In the genomic region with DNA sequence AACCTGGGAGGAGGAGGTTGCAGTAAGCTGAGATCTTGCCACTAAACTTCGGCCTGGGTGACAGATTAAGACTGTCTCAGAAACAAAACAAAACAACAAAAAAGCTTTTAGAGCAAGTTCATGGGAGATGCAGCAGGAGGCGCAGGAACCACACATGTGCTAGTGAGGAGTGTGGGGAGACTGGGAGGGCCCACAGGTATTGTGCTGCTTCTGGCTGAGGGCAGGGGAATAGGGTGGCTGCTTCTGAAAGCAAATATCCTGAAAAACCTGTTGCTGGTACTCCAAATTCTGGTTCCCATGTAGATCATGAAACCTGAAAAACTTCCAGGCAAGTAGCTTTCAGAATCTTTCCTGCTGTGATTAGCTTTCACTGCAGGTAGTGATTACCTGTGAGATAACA, we compare ENCODE assay signal across 12 cellular contexts. TPM values are rescaled to one million over a fixed set of nuclear protein-coding genes. Genes with fewer than 3 reads are reported as not detected.
DNase-seq lines count a peak whose midpoint lies in the region; ATAC-seq, FAIRE-seq and TF ChIP-seq lines count a peak whose summit lies in the region.
"Had no signal": no experiment of that assay in that cellular context is flagged by ENCODE, and none has a peak within 500 bp of the region (broad histone marks: within the 10 kb centered on the region; RNA-seq: fewer than 3 reads in every experiment).

No MANE protein-coding gene starts in this region.

- TF ChIP-seq CTCF in HepG2 (CRISPR knock-in tag; IDR thresholded peaks at IDR 0.05) (peak; percentile 63), right lobe of liver (IDR thresholded peaks at IDR 0.05) (no peak), epithelial cell of proximal tubule (conservative IDR thresholded peaks at IDR 0.05; ENCODE audit: low read depth, low read length) (peak; percentile 54), upper lobe of right lung (IDR thresholded peaks at IDR 0.05) (peak; percentile 7)

- peaks cover 5% of the 10 kb centered on the region for H3K4me1 Mint-ChIP-seq in activated naive CD8-positive, alpha-beta T cell treated with anti-CD3 and anti-CD28 coated beads for 36 hours

- intact Hi-C loops in HepG2 (cut with micrococcal nuclease; ENCODE audit: unreplicated experiment), result no loop called here
- intact Hi-C loops in right lobe of liver (cut with DNase I), result no loop called here
- intact Hi-C loops in upper lobe of right lung (cut with DNase I), result no loop called here

- no peak overlapping the region for H3K9ac ChIP-seq in HepG2 (ENCODE audit: insufficient read depth, low read depth, low read length)

- no peak for TF ChIP-seq POLR2A in HepG2 (IDR thresholded peaks at IDR 0.05; ENCODE audit: insufficient read depth in 1 of 2, low read depth in 2 of 2, low read length in 2 of 2)
- no peak for TF ChIP-seq POLR2A in right lobe of liver (IDR thresholded peaks at IDR 0.05)

- DNase-seq in HepG2 (ENCODE audit: low spot score) (no peak), right lobe of liver (no peak), NCI-H69 (lab: John Stamatoyannopoulos, UW) (peak; percentile 32), epithelial cell of proximal tubule (ENCODE audit: low read depth) (no peak), upper lobe of right lung (no peak), 8988T (no peak)
- no peak for DNase-seq in activated naive CD8-positive, alpha-beta T cell treated with anti-CD3 and anti-CD28 coated beads for 36 hours
- DNase-seq: midbrain, NCI-H2081 treated with DMSO at 0.1 percent for 48 hours had no signal

- no peak for FAIRE-seq in HepG2 (lab: Jason Lieb, UNC)

- no peak overlapping the region for H3K27ac Mint-ChIP-seq in activated naive CD8-positive, alpha-beta T cell treated with anti-CD3 and anti-CD28 coated beads for 36 hours
- H3K27ac Mint-ChIP-seq: brain, CD14-positive monocyte had no signal

- TF ChIP-seq EP300 in HepG2 (IDR thresholded peaks at IDR 0.05; ENCODE audit: low read depth in 2 of 2, low read length in 2 of 2), result no peak
- TF ChIP-seq EP300 in HepG2 (CRISPR knock-in tag; IDR thresholded peaks at IDR 0.05; ENCODE audit: borderline replicate concordance), result no peak

- H3K79me2 ChIP-seq in HepG2 (ENCODE audit: insufficient read depth, low read length), result no peaks in the 10 kb centered on the region

- BruUV-seq in HepG2 (replicated peaks; lab: Mats Ljungman, UMichigan), result no TSS peak

- 64% methylated on average over 2 of the region's 2 CpGs for WGBS in HepG2 (ENCODE audit: low lambda C conversion rate)
- 61% methylated on average over 1 of the region's 2 CpGs for WGBS in right lobe of liver (ENCODE audit: insufficient coverage, low coverage, low lambda C conversion rate, missing lambda C conversion rate)

- H3K36me3 Mint-ChIP-seq in activated naive CD8-positive, alpha-beta T cell treated with anti-CD3 and anti-CD28 coated beads for 36 hours, result no peaks in the 10 kb centered on the region

- H3K9me3 ChIP-seq in HepG2 (ENCODE audit: low read length), result no peaks in the 10 kb centered on the region
- no peaks in the 10 kb centered on the region for H3K9me3 ChIP-seq in right lobe of liver
- H3K9me3 ChIP-seq in upper lobe of right lung, result no peaks in the 10 kb centered on the region

- H3K27me3 Mint-ChIP-seq in activated naive CD8-positive, alpha-beta T cell treated with anti-CD3 and anti-CD28 coated beads for 36 hours, result peaks cover 36% of the 10 kb centered on the region

- no peak overlapping the region for H3K4me3 Mint-ChIP-seq in activated naive CD8-positive, alpha-beta T cell treated with anti-CD3 and anti-CD28 coated beads for 36 hours
- H3K4me3 Mint-ChIP-seq: brain, CD14-positive monocyte had no signal

- peaks cover 4% of the 10 kb centered on the region in 2 experiments; a peak in 3 of 5 replicates for H3K36me3 ChIP-seq in HepG2 (replicated peaks in 1 of 2; ENCODE audit: control insufficient read depth in 1 of 2, insufficient read depth in 2 of 2, low read length in 2 of 2)
- no peaks in the 10 kb centered on the region for H3K36me3 ChIP-seq in right lobe of liver
- H3K36me3 ChIP-seq in upper lobe of right lung, result no peaks in the 10 kb centered on the region

- POLR2A ChIA-PET in HepG2 (lab: Yijun Ruan, JAX), result interaction anchor here (0.8 to 3.7 kb wide), 4 partner anchors 13 to 40 kb away, joined by 3 to 11 read pairs (median 4); no protein-coding TSS in a partner anchor

- H3K4me1 ChIP-seq in HepG2 (ENCODE audit: insufficient read depth, low read length) (peaks cover 25% of the 10 kb centered on the region), right lobe of liver (peaks cover 0 to 4% (median 0%) of the 10 kb centered on the region in 4 donors), upper lobe of right lung (no peaks in the 10 kb centered on the region)

- peak; percentile 42 for ATAC-seq in HepG2
- no peak for ATAC-seq in right lobe of liver
- peak; percentile 30 for ATAC-seq in upper lobe of right lung
- no peak for ATAC-seq in GM21515 (IDR thresholded peaks at IDR 0.05; ENCODE audit: unreplicated experiment)

- H3K27me3 ChIP-seq in HepG2 (ENCODE audit: control insufficient read depth in 1 of 2, insufficient read depth in 2 of 2, low read length in 2 of 2) (no peaks in the 10 kb centered on the region), right lobe of liver (no peaks in the 10 kb centered on the region), upper lobe of right lung (no peaks in the 10 kb centered on the region)

- CTCF ChIA-PET in HepG2 (lab: Yijun Ruan, JAX; ENCODE audit: low intra/inter-chr PET ratio, low total read pairs), result interaction anchor here (1.2 kb wide), 1 partner anchor 20 kb away, joined by 3 read pairs; no protein-coding TSS in a partner anchor

- no peaks in the 10 kb centered on the region for H4K20me1 ChIP-seq in HepG2 (ENCODE audit: insufficient read depth, low read length)

- no peaks in the 10 kb centered on the region for H3K9me3 Mint-ChIP-seq in activated naive CD8-positive, alpha-beta T cell treated with anti-CD3 and anti-CD28 coated beads for 36 hours

- H2AFZ ChIP-seq in HepG2 (ENCODE audit: low read length), result no peak overlapping the region

- H3K27ac ChIP-seq in HepG2 (ENCODE audit: extremely low read length, insufficient read depth, low read length) (no peak overlapping the region), right lobe of liver (no peak overlapping the region), upper lobe of right lung (no peak overlapping the region)

- H3K4me2 ChIP-seq in HepG2 (ENCODE audit: low read depth, low read length), result no peak overlapping the region

- peak; percentile 39; the same call in 1 of the 2 replicates for TF ChIP-seq RAD21 in HepG2 (CRISPR knock-in tag; IDR thresholded peaks at IDR 0.05)

- in situ Hi-C loops in HepG2 (cut with HindIII; ENCODE audit: extremely low pct_ligation_motif_present, low pct_unique_long_range_greater_than_20kb), result no loop called here

- H3K4me3 ChIP-seq in HepG2 (replicated peaks in 1 of 3; ENCODE audit: insufficient read depth in 1 of 3, low read depth in 2 of 3, low read length in 3 of 3) (no peak overlapping the region), right lobe of liver (no peak overlapping the region), epithelial cell of proximal tubule (ENCODE audit: low read depth, low read length) (no peak overlapping the region), upper lobe of right lung (no peak overlapping the region)

RNA-seq across cellular contexts. Expression of a gene that starts 22.1 kb away (rescaled TPM):
- total RNA-seq in HepG2 (2016; rRNA removed; fragmentation: Illumina TruSeq; extraction: Trizol), result 12.4 and 24.0 TPM in 2 replicates
- total RNA-seq in HepG2 (2016; cell fraction: cytosol; rRNA removed; fragmentation: Illumina TruSeq; extraction: Trizol; ENCODE audit: low read depth), result 8.5 and 10.2 TPM in 2 replicates
- 12.7 and 22.1 TPM in 2 replicates for total RNA-seq in HepG2 (2016; cell fraction: insoluble cytoplasmic fraction; rRNA removed; fragmentation: Illumina TruSeq; extraction: Trizol)
- total RNA-seq in HepG2 (2016; cell fraction: membrane; rRNA removed; fragmentation: Illumina TruSeq; extraction: Trizol), result 13.7 and 17.0 TPM in 2 replicates
- total RNA-seq in HepG2 (2016; cell fraction: nucleus; rRNA removed; fragmentation: Illumina TruSeq; extraction: Trizol), result 16.6 and 22.9 TPM in 2 replicates
- polyA plus RNA-seq in HepG2 (2011; rRNA removed), result 43.6 and 48.0 TPM in 2 replicates
- 34.1 and 42.7 TPM in 2 replicates for polyA plus RNA-seq in HepG2 (2011; cell fraction: cytosol; rRNA removed)
- 45.0 and 51.9 TPM in 2 replicates for polyA plus RNA-seq in HepG2 (2011; cell fraction: nucleus; rRNA removed)
- polyA plus RNA-seq in HepG2 (2012), result 24.1 and 31.2 TPM in 2 replicates
- polyA plus RNA-seq in HepG2 (2016; cell fraction: cytosol; fragmentation: Illumina TruSeq; extraction: Trizol; ENCODE audit: low read depth), result 3.8 and 5.0 TPM in 2 replicates
- 9.1 and 11.5 TPM in 2 replicates for polyA plus RNA-seq in HepG2 (2016; cell fraction: insoluble cytoplasmic fraction; fragmentation: Illumina TruSeq; extraction: Trizol; ENCODE audit: low read depth)
- polyA plus RNA-seq in HepG2 (2016; cell fraction: membrane; fragmentation: Illumina TruSeq; extraction: Trizol; ENCODE audit: low read depth), result 8.9 and 12.0 TPM in 2 replicates
- 23.9 and 24.2 TPM in 2 replicates for polyA plus RNA-seq in HepG2 (2016; cell fraction: nucleus; fragmentation: Illumina TruSeq; extraction: Trizol; ENCODE audit: insufficient read depth, low read depth)
- polyA minus RNA-seq in HepG2 (2011; rRNA and poly(A)+ RNA removed; ENCODE audit: low replicate concordance), result 189 and 236 TPM in 2 replicates
- polyA minus RNA-seq in HepG2 (2011; cell fraction: cytosol; rRNA and poly(A)+ RNA removed), result 48.4 and 49.0 TPM in 2 replicates
- 33.2 and 34.2 TPM in 2 replicates for polyA minus RNA-seq in HepG2 (2011; cell fraction: nucleus; rRNA and poly(A)+ RNA removed)
- 1 to 10 TPM; 1.1 to 2.9 (median 1.8) TPM for total RNA-seq in right lobe of liver
- total RNA-seq in epithelial cell of proximal tubule, result 2.8 and 6.4 TPM in 2 replicates
- total RNA-seq in upper lobe of right lung, result 22.6 TPM
- total RNA-seq in activated naive CD8-positive, alpha-beta T cell treated with anti-CD3 and anti-CD28 coated beads for 36 hours, result 1 to 10 TPM; 1.1 to 1.3 TPM

RNA-seq across cellular contexts. Expression of a gene that starts 37.1 kb away (rescaled TPM):
- total RNA-seq in HepG2 (2016; rRNA removed; fragmentation: Illumina TruSeq; extraction: Trizol), result 20.6 and 28.1 TPM in 2 replicates
- 2.9 and 4.8 TPM in 2 replicates for total RNA-seq in HepG2 (2016; cell fraction: cytosol; rRNA removed; fragmentation: Illumina TruSeq; extraction: Trizol; ENCODE audit: low read depth)
- 19.4 and 24.9 TPM in 2 replicates for total RNA-seq in HepG2 (2016; cell fraction: insoluble cytoplasmic fraction; rRNA removed; fragmentation: Illumina TruSeq; extraction: Trizol)
- 7.5 and 9.5 TPM in 2 replicates for total RNA-seq in HepG2 (2016; cell fraction: membrane; rRNA removed; fragmentation: Illumina TruSeq; extraction: Trizol)
- 20.1 and 24.6 TPM in 2 replicates for total RNA-seq in HepG2 (2016; cell fraction: nucleus; rRNA removed; fragmentation: Illumina TruSeq; extraction: Trizol)
- 15.1 and 16.2 TPM in 2 replicates for polyA plus RNA-seq in HepG2 (2011; rRNA removed)
- polyA plus RNA-seq in HepG2 (2011; cell fraction: cytosol; rRNA removed), result 7.0 and 9.8 TPM in 2 replicates
- polyA plus RNA-seq in HepG2 (2011; cell fraction: nucleus; rRNA removed), result 56.6 and 66.8 TPM in 2 replicates
- 26.5 TPM in 2 replicates for polyA plus RNA-seq in HepG2 (2012)
- polyA plus RNA-seq in HepG2 (2016; cell fraction: cytosol; fragmentation: Illumina TruSeq; extraction: Trizol; ENCODE audit: low read depth), result 2.1 and 2.5 TPM in 2 replicates
- polyA plus RNA-seq in HepG2 (2016; cell fraction: insoluble cytoplasmic fraction; fragmentation: Illumina TruSeq; extraction: Trizol; ENCODE audit: low read depth), result 15.7 and 22.2 TPM in 2 replicates
- 3.5 and 5.6 TPM in 2 replicates for polyA plus RNA-seq in HepG2 (2016; cell fraction: membrane; fragmentation: Illumina TruSeq; extraction: Trizol; ENCODE audit: low read depth)
- polyA plus RNA-seq in HepG2 (2016; cell fraction: nucleus; fragmentation: Illumina TruSeq; extraction: Trizol; ENCODE audit: insufficient read depth, low read depth), result 36.5 and 38.9 TPM in 2 replicates
- polyA minus RNA-seq in HepG2 (2011; rRNA and poly(A)+ RNA removed; ENCODE audit: low replicate concordance), result 24.4 and 46.4 TPM in 2 replicates
- polyA minus RNA-seq in HepG2 (2011; cell fraction: cytosol; rRNA and poly(A)+ RNA removed), result 13.8 and 16.5 TPM in 2 replicates
- 27.7 and 30.0 TPM in 2 replicates for polyA minus RNA-seq in HepG2 (2011; cell fraction: nucleus; rRNA and poly(A)+ RNA removed)
- total RNA-seq in right lobe of liver, result 10 to 100 TPM; 13.9 to 20.8 (median 17.9) TPM
- 46.4 and 70.8 TPM in 2 replicates for total RNA-seq in epithelial cell of proximal tubule
- 24.9 TPM for total RNA-seq in upper lobe of right lung
- 10 to 100 TPM; 57.3 to 61.1 TPM for total RNA-seq in activated naive CD8-positive, alpha-beta T cell treated with anti-CD3 and anti-CD28 coated beads for 36 hours

Comparison
In these comparisons a context has a peak if more than half of its experiments do, and no peak if none do; other contexts are left out.
1. ATAC-seq: peak in HepG2 (single experiment) and upper lobe of right lung (single experiment); none in right lobe of liver (0 of 4) and GM21515 (single experiment).
2. CTCF ChIP-seq: peak in HepG2 (single experiment), epithelial cell of proximal tubule (single experiment) and upper lobe of right lung (single experiment); none in right lobe of liver (0 of 4).